In the genomic region with DNA sequence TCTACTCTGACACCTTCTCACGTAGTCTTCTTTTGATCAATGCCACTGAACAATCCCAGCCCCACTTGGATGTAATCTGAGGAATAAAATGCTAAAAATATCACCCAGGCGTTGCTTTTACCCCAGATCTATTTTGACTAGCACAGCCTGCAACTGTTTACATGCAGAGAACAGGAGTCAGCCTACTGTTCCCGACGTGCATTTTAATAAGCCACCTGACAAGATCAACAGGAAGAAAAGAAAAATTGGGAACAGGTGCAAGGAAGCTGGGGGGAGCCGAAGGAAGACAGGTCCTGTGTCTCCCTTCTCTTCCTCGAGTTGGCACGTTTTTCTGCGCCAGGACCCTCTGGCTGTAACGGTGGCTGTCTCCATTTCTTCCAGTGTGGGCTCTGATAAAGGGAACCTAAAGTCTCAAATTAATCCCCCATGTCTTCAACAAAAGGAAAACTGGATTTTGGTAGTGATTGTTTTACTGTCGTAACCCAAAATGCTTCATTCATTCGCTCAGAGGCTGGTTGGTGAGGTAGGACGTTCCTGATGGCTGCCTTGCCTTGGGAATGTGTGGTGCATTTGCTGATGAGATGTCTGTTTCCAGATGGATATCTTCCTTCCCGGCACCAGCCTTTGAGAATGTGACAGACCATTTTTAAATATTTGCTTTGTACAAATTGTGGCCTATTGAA, we compare ENCODE assay signal across 16 cellular contexts.
DNase-seq lines count a peak whose midpoint lies in the region; ATAC-seq and TF ChIP-seq lines count a peak whose summit lies in the region.
"Had no signal": no experiment of that assay in that cellular context is flagged by ENCODE, and none has a peak within 500 bp of the region (broad histone marks: within the 10 kb centered on the region; RNA-seq: fewer than 3 reads in every experiment).

No MANE protein-coding gene starts in this region.

- H3K23ac ChIP-seq in mesendoderm (ENCODE audit: low read length): no peak overlapping the region

- no peak overlapping the region for H2AK5ac ChIP-seq in mesendoderm (ENCODE audit: low read length)

- no peak overlapping the region for H2BK5ac ChIP-seq in mesendoderm (ENCODE audit: low read length)

- no peaks in the 10 kb centered on the region for H3K27me3 Mint-ChIP-seq in WTC11 (ENCODE audit: low read depth)

- no CpG with 5 or more reads among the region's 13 CpGs for WGBS in mesendoderm (ENCODE audit: extremely low coverage, insufficient coverage, low lambda C conversion rate)

- intact Hi-C loops in Right ventricle myocardium inferior (cut with DNase I): no loop called here
- intact Hi-C loops in cardiac septum (cut with DNase I): no loop called here
- intact Hi-C loops in head of caudate nucleus (cut with DNase I): no loop called here

- ATAC-seq in Right ventricle myocardium inferior (peak; percentile 45), WTC11 (peak; percentile 44; the same call in 1 of the 2 replicates), HG03521 (IDR thresholded peaks at IDR 0.05; ENCODE audit: unreplicated experiment) (no peak)

- H3K27ac Mint-ChIP-seq in WTC11: peak overlapping the region; percentile 13

- TF ChIP-seq CTCF in WTC11 (IDR thresholded peaks at IDR 0.05): no peak

- H3K27me3 ChIP-seq in mesendoderm (ENCODE audit: insufficient read depth, low read length, poor library complexity): no peaks in the 10 kb centered on the region
- H3K27me3 ChIP-seq: testis had no signal

- no peak overlapping the region for H3K4me2 ChIP-seq in mesendoderm (ENCODE audit: low read length)

- H2BK120ac ChIP-seq in mesendoderm (ENCODE audit: low read depth, low read length): no peak overlapping the region

- H4K8ac ChIP-seq in mesendoderm (ENCODE audit: low read depth, low read length): no peak overlapping the region

- H3K36me3 ChIP-seq in mesendoderm (ENCODE audit: control insufficient read depth, insufficient read depth, low read length): no peaks in the 10 kb centered on the region

- no peak overlapping the region for H3K27ac ChIP-seq in mesendoderm (ENCODE audit: low read depth, low read length)
- H3K27ac ChIP-seq: coronary artery, SK-N-MC, testis had no signal

- H3K4me1 Mint-ChIP-seq in WTC11: peaks cover 23% of the 10 kb centered on the region

- H3K9ac ChIP-seq in mesendoderm (ENCODE audit: low read length): no peak overlapping the region

- DNase-seq in Right ventricle myocardium inferior (ENCODE audit: missing footprints) (no peak), cardiac septum (ENCODE audit: low spot score) (no peak), WTC11 (ENCODE audit: low spot score) (no peak), mesendoderm (peak; percentile 43), glomerular visceral epithelial cell (ENCODE audit: extremely low spot score) (no peak), GOT3 (lab: John Stamatoyannopoulos, UW) (no peak), head of caudate nucleus (no peak)
- DNase-seq: activated CD8-positive, alpha-beta memory T cell treated with anti-CD3 and anti-CD28 coated beads for 24 hours; activated effector memory CD4-positive, alpha-beta T cell treated with anti-CD3 and anti-CD28 coated beads, Interleukin-2, amount 50 U/mL, for 16 hours; left cardiac atrium; NCI-H2171 treated with DMSO at 0.1 percent for 48 hours; OCI-M1; testis had no signal

- CTCF ChIA-PET in WTC11 (lab: Charles Lee): interaction anchor here (1.5 kb wide), 1 partner anchor 38 kb away, joined by 3 read pairs; no protein-coding TSS in a partner anchor

- no peaks in the 10 kb centered on the region for H3K79me2 ChIP-seq in mesendoderm (ENCODE audit: control insufficient read depth, insufficient read depth, low read length)

- no peak overlapping the region for H3K56ac ChIP-seq in mesendoderm (ENCODE audit: low read length)

- H3K18ac ChIP-seq in mesendoderm (ENCODE audit: low read length): no peak overlapping the region

- H3K36me3 Mint-ChIP-seq in WTC11: no peaks in the 10 kb centered on the region

- peaks cover 3% of the 10 kb centered on the region for H3K9me3 Mint-ChIP-seq in WTC11

- no peak overlapping the region for H2BK15ac ChIP-seq in mesendoderm (replicated peaks; ENCODE audit: low read depth)

- POLR2A ChIA-PET in WTC11 (lab: Charles Lee): no interaction called here

- no peaks in the 10 kb centered on the region for H3K4me1 ChIP-seq in mesendoderm (ENCODE audit: control insufficient read depth, low read depth, low read length)

- H4K5ac ChIP-seq in mesendoderm (ENCODE audit: low read length): no peak overlapping the region

- no peak overlapping the region for H3K4me3 ChIP-seq in mesendoderm (ENCODE audit: low read length)
- H3K4me3 ChIP-seq: coronary artery, SK-N-MC, testis had no signal

- no peaks in the 10 kb centered on the region for H3K79me1 ChIP-seq in mesendoderm (ENCODE audit: low read length)

- H3K4ac ChIP-seq in mesendoderm (ENCODE audit: low read depth, low read length): no peak overlapping the region

- no peak overlapping the region for H3K4me3 Mint-ChIP-seq in WTC11

TF ChIP-seq in WTC11, 78 proteins besides CTCF, POLR2A, EP300 and RAD21 (continues in another document):
- TF ChIP-seq, protein P1, sequence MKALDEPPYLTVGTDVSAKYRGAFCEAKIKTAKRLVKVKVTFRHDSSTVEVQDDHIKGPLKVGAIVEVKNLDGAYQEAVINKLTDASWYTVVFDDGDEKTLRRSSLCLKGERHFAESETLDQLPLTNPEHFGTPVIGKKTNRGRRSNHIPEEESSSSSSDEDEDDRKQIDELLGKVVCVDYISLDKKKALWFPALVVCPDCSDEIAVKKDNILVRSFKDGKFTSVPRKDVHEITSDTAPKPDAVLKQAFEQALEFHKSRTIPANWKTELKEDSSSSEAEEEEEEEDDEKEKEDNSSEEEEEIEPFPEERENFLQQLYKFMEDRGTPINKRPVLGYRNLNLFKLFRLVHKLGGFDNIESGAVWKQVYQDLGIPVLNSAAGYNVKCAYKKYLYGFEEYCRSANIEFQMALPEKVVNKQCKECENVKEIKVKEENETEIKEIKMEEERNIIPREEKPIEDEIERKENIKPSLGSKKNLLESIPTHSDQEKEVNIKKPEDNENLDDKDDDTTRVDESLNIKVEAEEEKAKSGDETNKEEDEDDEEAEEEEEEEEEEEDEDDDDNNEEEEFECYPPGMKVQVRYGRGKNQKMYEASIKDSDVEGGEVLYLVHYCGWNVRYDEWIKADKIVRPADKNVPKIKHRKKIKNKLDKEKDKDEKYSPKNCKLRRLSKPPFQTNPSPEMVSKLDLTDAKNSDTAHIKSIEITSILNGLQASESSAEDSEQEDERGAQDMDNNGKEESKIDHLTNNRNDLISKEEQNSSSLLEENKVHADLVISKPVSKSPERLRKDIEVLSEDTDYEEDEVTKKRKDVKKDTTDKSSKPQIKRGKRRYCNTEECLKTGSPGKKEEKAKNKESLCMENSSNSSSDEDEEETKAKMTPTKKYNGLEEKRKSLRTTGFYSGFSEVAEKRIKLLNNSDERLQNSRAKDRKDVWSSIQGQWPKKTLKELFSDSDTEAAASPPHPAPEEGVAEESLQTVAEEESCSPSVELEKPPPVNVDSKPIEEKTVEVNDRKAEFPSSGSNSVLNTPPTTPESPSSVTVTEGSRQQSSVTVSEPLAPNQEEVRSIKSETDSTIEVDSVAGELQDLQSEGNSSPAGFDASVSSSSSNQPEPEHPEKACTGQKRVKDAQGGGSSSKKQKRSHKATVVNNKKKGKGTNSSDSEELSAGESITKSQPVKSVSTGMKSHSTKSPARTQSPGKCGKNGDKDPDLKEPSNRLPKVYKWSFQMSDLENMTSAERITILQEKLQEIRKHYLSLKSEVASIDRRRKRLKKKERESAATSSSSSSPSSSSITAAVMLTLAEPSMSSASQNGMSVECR (CRISPR knock-in tag; IDR thresholded peaks at IDR 0.05; ENCODE audit: borderline replicate concordance): no peak
- TF ChIP-seq PRRX2 (CRISPR knock-in tag; IDR thresholded peaks at IDR 0.05): no peak
- TF ChIP-seq, protein P2, sequence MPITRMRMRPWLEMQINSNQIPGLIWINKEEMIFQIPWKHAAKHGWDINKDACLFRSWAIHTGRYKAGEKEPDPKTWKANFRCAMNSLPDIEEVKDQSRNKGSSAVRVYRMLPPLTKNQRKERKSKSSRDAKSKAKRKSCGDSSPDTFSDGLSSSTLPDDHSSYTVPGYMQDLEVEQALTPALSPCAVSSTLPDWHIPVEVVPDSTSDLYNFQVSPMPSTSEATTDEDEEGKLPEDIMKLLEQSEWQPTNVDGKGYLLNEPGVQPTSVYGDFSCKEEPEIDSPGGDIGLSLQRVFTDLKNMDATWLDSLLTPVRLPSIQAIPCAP (CRISPR knock-in tag; IDR thresholded peaks at IDR 0.05): no peak
- TF ChIP-seq GABPB1 (CRISPR knock-in tag; IDR thresholded peaks at IDR 0.05): no peak
- no peak for TF ChIP-seq MXD4 (CRISPR knock-in tag; IDR thresholded peaks at IDR 0.05; ENCODE audit: borderline replicate concordance)
- TF ChIP-seq FOXP1 (CRISPR knock-in tag; IDR thresholded peaks at IDR 0.05; ENCODE audit: borderline replicate concordance): no peak
- TF ChIP-seq, protein P3, sequence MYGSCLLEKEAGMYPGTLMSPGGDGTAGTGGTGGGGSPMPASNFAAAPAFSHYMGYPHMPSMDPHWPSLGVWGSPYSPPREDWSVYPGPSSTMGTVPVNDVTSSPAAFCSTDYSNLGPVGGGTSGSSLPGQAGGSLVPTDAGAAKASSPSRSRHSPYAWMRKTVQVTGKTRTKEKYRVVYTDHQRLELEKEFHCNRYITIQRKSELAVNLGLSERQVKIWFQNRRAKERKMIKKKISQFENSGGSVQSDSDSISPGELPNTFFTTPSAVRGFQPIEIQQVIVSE (CRISPR knock-in tag; IDR thresholded peaks at IDR 0.05; ENCODE audit: borderline replicate concordance): no peak
- TF ChIP-seq MYBL2 (CRISPR knock-in tag; IDR thresholded peaks at IDR 0.05): no peak
- no peak for TF ChIP-seq NR1H2 (CRISPR knock-in tag; IDR thresholded peaks at IDR 0.05)
- TF ChIP-seq, protein P4, sequence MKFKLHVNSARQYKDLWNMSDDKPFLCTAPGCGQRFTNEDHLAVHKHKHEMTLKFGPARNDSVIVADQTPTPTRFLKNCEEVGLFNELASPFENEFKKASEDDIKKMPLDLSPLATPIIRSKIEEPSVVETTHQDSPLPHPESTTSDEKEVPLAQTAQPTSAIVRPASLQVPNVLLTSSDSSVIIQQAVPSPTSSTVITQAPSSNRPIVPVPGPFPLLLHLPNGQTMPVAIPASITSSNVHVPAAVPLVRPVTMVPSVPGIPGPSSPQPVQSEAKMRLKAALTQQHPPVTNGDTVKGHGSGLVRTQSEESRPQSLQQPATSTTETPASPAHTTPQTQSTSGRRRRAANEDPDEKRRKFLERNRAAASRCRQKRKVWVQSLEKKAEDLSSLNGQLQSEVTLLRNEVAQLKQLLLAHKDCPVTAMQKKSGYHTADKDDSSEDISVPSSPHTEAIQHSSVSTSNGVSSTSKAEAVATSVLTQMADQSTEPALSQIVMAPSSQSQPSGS (CRISPR knock-in tag; IDR thresholded peaks at IDR 0.05; ENCODE audit: borderline replicate concordance, low read depth): no peak
